Comparison of ENCODE assay signal across 8 cellular contexts in genomic region chr4:165255439-165255838, GRCh38. TPM values are rescaled to one million over a fixed set of nuclear protein-coding genes. Genes with fewer than 3 reads are reported as not detected.
A peak's percentile ranks its signal among the peaks of the same experiment; 100 is the strongest.
DNase-seq lines count a peak whose midpoint lies in the region; ATAC-seq, FAIRE-seq and TF ChIP-seq lines count a peak whose summit lies in the region.
"Not testable (repeated sequence)": the region's sequence is repeated elsewhere in the genome, so short reads cannot be mapped to it uniquely, and the experiment has no call there.

No MANE protein-coding gene starts in this region.

- TF ChIP-seq CTCF in GM12878 (IDR thresholded peaks at IDR 0.05 in 2 of 3, conservative IDR thresholded peaks at IDR 0.05 in 1 of 3; ENCODE audit: control insufficient read depth in 2 of 3, extremely low read depth in 1 of 3, insufficient read depth in 1 of 3, low read depth in 3 of 3, low read length in 3 of 3), result not testable (repeated sequence)

- H3K4me1 ChIP-seq in GM12878 (ENCODE audit: control insufficient read depth, insufficient read depth, low read length), result not testable (repeated sequence)

- H4K20me1 ChIP-seq in GM12878 (ENCODE audit: control insufficient read depth, insufficient read depth), result not testable (repeated sequence)

- RAD21 ChIA-PET in GM12878 (lab: Charles Lee; ENCODE audit: unreplicated experiment), result not testable (repeated sequence)

- not testable (repeated sequence) for H3K27me3 ChIP-seq in GM12878 (replicated peaks in 1 of 2; ENCODE audit: control insufficient read depth in 2 of 2, insufficient read depth in 2 of 2, low read length in 1 of 2)

- H3K27ac Mint-ChIP-seq in activated CD4-positive, alpha-beta T cell treated with anti-CD3 and anti-CD28 coated beads, Interleukin-2, amount 10 ng/mL, durations not matched to agents 7 days and 5 days, result peak overlapping the region; percentile 100

- not testable (repeated sequence) for TF ChIP-seq RAD21 in GM12878 (IDR thresholded peaks at IDR 0.05; ENCODE audit: insufficient read depth, low read depth, low read length)

- H3K36me3 Mint-ChIP-seq in activated CD4-positive, alpha-beta T cell treated with anti-CD3 and anti-CD28 coated beads, Interleukin-2, amount 10 ng/mL, durations not matched to agents 7 days and 5 days (ENCODE audit: low read depth), result peaks cover 34% of the 10 kb centered on the region

- not testable (repeated sequence) for H2AFZ ChIP-seq in GM12878 (ENCODE audit: control insufficient read depth, low read depth, low read length)

- H3K4me2 ChIP-seq in GM12878 (ENCODE audit: control insufficient read depth, insufficient read depth), result not testable (repeated sequence)

- peaks cover 61% of the 10 kb centered on the region for H3K4me1 Mint-ChIP-seq in activated CD4-positive, alpha-beta T cell treated with anti-CD3 and anti-CD28 coated beads, Interleukin-2, amount 10 ng/mL, durations not matched to agents 7 days and 5 days

- CTCF ChIA-PET in activated CD4-positive, alpha-beta T cell treated with anti-CD3 and anti-CD28 coated beads, Interleukin-2, amount 10 ng/mL, durations not matched to agents 7 days and 5 days (lab: Charles Lee), result interaction anchor here (0.6 kb wide), 1 partner anchor 37 kb away, joined by 3 read pairs; no protein-coding TSS in a partner anchor
- CTCF ChIA-PET in GM12878 (lab: Yijun Ruan, JAX), result interaction anchor here (0.6 kb wide), 2 partner anchors 75 to 152 kb away, joined by 3 to 4 read pairs; no protein-coding TSS in a partner anchor

- not testable (repeated sequence) for H3K27me3 Mint-ChIP-seq in activated CD4-positive, alpha-beta T cell treated with anti-CD3 and anti-CD28 coated beads, Interleukin-2, amount 10 ng/mL, durations not matched to agents 7 days and 5 days

- not testable (repeated sequence) for H3K27ac ChIP-seq in GM12878 (ENCODE audit: control insufficient read depth, insufficient read depth)

- H3K36me3 ChIP-seq in GM12878 (ENCODE audit: control insufficient read depth in 2 of 2, insufficient read depth in 2 of 2, low read length in 1 of 2), result not testable (repeated sequence)

- H3K9me3 Mint-ChIP-seq in activated CD4-positive, alpha-beta T cell treated with anti-CD3 and anti-CD28 coated beads, Interleukin-2, amount 10 ng/mL, durations not matched to agents 7 days and 5 days, result not testable (repeated sequence)

- SMC1A ChIA-PET in GM12878 (lab: Charles Lee; ENCODE audit: uncharacterized antibody, unreplicated experiment), result interaction anchor here (0.6 to 1.5 kb wide), 3 partner anchors 21 to 77 kb away, joined by 3 read pairs; no protein-coding TSS in a partner anchor

- not testable (repeated sequence) for BruUV-seq in GM12878 (replicated peaks; lab: Mats Ljungman, UMichigan)

- peak overlapping the region; percentile 71 for H3K4me3 Mint-ChIP-seq in activated CD4-positive, alpha-beta T cell treated with anti-CD3 and anti-CD28 coated beads, Interleukin-2, amount 10 ng/mL, durations not matched to agents 7 days and 5 days

- not testable (repeated sequence) for H3K79me2 ChIP-seq in GM12878 (ENCODE audit: control insufficient read depth, insufficient read depth, low read length)

- ATAC-seq in GM19397 (IDR thresholded peaks at IDR 0.05; ENCODE audit: unreplicated experiment) (peak; percentile 90), HG03060 (IDR thresholded peaks at IDR 0.05; ENCODE audit: low read depth, unreplicated experiment) (peak; percentile 96), GM12878 (peak; percentile 99)

- FAIRE-seq in GM12878 (lab: Jason Lieb, UNC), result peak; percentile 23

- POLR2A ChIA-PET in activated CD4-positive, alpha-beta T cell treated with anti-CD3 and anti-CD28 coated beads, Interleukin-2, amount 10 ng/mL, durations not matched to agents 7 days and 5 days (lab: Charles Lee); GM12878 (lab: Charles Lee): not testable (repeated sequence)

- DNase-seq in CMK (ENCODE audit: low read depth) (peak; percentile 37), NCI-H345 (lab: John Stamatoyannopoulos, UW) (peak; percentile 7), GM12878 (ENCODE audit: low read depth, low spot score) (peak; percentile 58), iris pigment epithelial cell (ENCODE audit: low read depth) (peak; percentile 82)
- DNase-seq in activated CD4-positive, alpha-beta T cell treated with anti-CD3 and anti-CD28 coated beads, Interleukin-2, amount 10 ng/mL, durations not matched to agents 7 days and 5 days, result peak; percentile 84
- DNase-seq in stimulated activated CD4-positive, alpha-beta T cell treated with anti-CD3 and anti-CD28 coated beads, Interleukin-4, amount 100 ng/mL, for 24 hours, result peak; percentile 51

- in situ Hi-C loops in GM12878 (cut with MboI), result not testable (repeated sequence)

- H3K9me3 ChIP-seq in GM12878 (replicated peaks; ENCODE audit: control insufficient read depth, insufficient read depth, low read length), result not testable (repeated sequence)

- not testable (repeated sequence) for H3K4me3 ChIP-seq in GM12878

- intact Hi-C loops in GM12878 (cut with micrococcal nuclease; ENCODE audit: unreplicated experiment), result not testable (repeated sequence)

- H3K9ac ChIP-seq in GM12878 (ENCODE audit: control insufficient read depth, insufficient read depth, low read length), result not testable (repeated sequence)

- TF ChIP-seq POLR2A in GM12878 (IDR thresholded peaks at IDR 0.05; ENCODE audit: low read depth, low read length), result not testable (repeated sequence)

- WGBS in GM12878 (ENCODE audit: insufficient coverage, insufficient replicate concordance, low lambda C conversion rate, missing lambda C conversion rate), result 0% methylated on average over 3 of the region's 4 CpGs

- not testable (repeated sequence) for TF ChIP-seq EP300 in GM12878 (IDR thresholded peaks at IDR 0.05; ENCODE audit: borderline replicate concordance in 1 of 2, control insufficient read depth in 1 of 2, low read depth in 2 of 2, low read length in 2 of 2)

TF ChIP-seq in GM12878, 131 proteins besides CTCF, POLR2A, EP300 and RAD21:
- TF ChIP-seq JUNB (IDR thresholded peaks at IDR 0.05) (peak; percentile 39; the same call in 1 of the 2 replicates), SMAD1 (IDR thresholded peaks at IDR 0.05; ENCODE audit: low read depth, partially characterized antibody) (peak; percentile 87), PAX5 (IDR thresholded peaks at IDR 0.05; ENCODE audit: borderline replicate concordance, low read depth, low read length) (peak; percentile 96), IKZF2 (IDR thresholded peaks at IDR 0.05) (peak; percentile 44 to 68; a peak in 3 of 4 replicates), EED (IDR thresholded peaks at IDR 0.05; ENCODE audit: low read depth) (peak; percentile 59; the same call in 1 of the 2 replicates), PAX8 (IDR thresholded peaks at IDR 0.05) (peak; percentile 86; the same call in 1 of the 2 replicates), ATF2 (IDR thresholded peaks at IDR 0.05; ENCODE audit: low read length) (0 out of 2 replicates have a peak, but pooled peaks have one; percentile 17), RUNX3 (IDR thresholded peaks at IDR 0.05; ENCODE audit: low read length) (peak; percentile 73)
TF ChIP-seq in GM12878: peak in this region for 8; not testable (repeated sequence) for 123.

RNA-seq across cellular contexts. Expression of gene KLHL2, which starts 48.1 kb away (rescaled TPM):
- total RNA-seq in activated CD4-positive, alpha-beta T cell treated with anti-CD3 and anti-CD28 coated beads, Interleukin-2, amount 10 ng/mL, durations not matched to agents 7 days and 5 days, result 10 to 100 TPM; 27.3 to 30.1 TPM
- total RNA-seq in GM12878 (2013; cell fraction: nucleolus; rRNA removed), result 30.2 and 36.1 TPM in 2 replicates
- total RNA-seq in GM12878 (2014; rRNA removed), result 12.8 and 15.4 TPM in 2 replicates
- 14.6 and 15.8 TPM in 2 replicates for total RNA-seq in GM12878 (2014; rRNA removed; fragmentation: Illumina TruSeq; extraction: Trizol)
- total RNA-seq in GM12878 (2021), result 15.6 and 18.9 TPM in 2 replicates
- polyA plus RNA-seq in GM12878 (2011; ENCODE audit: low read depth), result 8.8 TPM
- polyA plus RNA-seq in GM12878 (2011; rRNA removed), result 22.8 and 31.2 TPM in 2 replicates
- polyA plus RNA-seq in GM12878 (2011; cell fraction: cytosol; rRNA removed), result 8.3 and 9.6 TPM in 2 replicates
- polyA plus RNA-seq in GM12878 (2011; cell fraction: nucleus; rRNA removed), result 14.6 and 18.6 TPM in 2 replicates
- polyA plus RNA-seq in GM12878 (2012), result 9.3 and 13.2 TPM in 2 replicates
- polyA plus RNA-seq in GM12878 (2014; fragmentation: Illumina TruSeq; extraction: Trizol), result 12.9 and 19.2 TPM in 2 replicates
- polyA plus RNA-seq in GM12878 (2014; fragmentation: Nextera tagmentation; extraction: Ambion mirVana), result 1 to 10 TPM; 8.6 TPM
- 12.4 and 17.5 TPM in 2 replicates for polyA plus RNA-seq in GM12878 (2014; rRNA removed)
- 10 to 100 TPM in 1 of 2 experiments, 1 to 10 TPM in 1; 4.8 to 12.0 TPM for polyA plus RNA-seq in GM12878 (2016; fragmentation: Nextera tagmentation; extraction: Ambion mirVana)
- polyA minus RNA-seq in GM12878 (2011; rRNA and poly(A)+ RNA removed), result 11.7 and 19.6 TPM in 2 replicates
- polyA minus RNA-seq in GM12878 (2011; cell fraction: cytosol; rRNA and poly(A)+ RNA removed), result 4.6 and 8.0 TPM in 2 replicates
- 8.0 and 11.8 TPM in 2 replicates for polyA minus RNA-seq in GM12878 (2011; cell fraction: nucleus; rRNA and poly(A)+ RNA removed)

Comparison
In these comparisons a context has a peak if more than half of its experiments do, and no peak if none do; other contexts are left out.
1. DNase-seq: peak in every context shown above with its lines; median percentile 84 in activated CD4-positive, alpha-beta T cell treated with anti-CD3 and anti-CD28 coated beads, Interleukin-2, amount 10 ng/mL, durations not matched to agents 7 days and 5 days; 82 in iris pigment epithelial cell; 58 in GM12878; 51 in stimulated activated CD4-positive, alpha-beta T cell treated with anti-CD3 and anti-CD28 coated beads, Interleukin-4, amount 100 ng/mL, for 24 hours; 37 in CMK; 7 in NCI-H345.